ENCODE assay signal across 29 cellular contexts in the genomic region with DNA sequence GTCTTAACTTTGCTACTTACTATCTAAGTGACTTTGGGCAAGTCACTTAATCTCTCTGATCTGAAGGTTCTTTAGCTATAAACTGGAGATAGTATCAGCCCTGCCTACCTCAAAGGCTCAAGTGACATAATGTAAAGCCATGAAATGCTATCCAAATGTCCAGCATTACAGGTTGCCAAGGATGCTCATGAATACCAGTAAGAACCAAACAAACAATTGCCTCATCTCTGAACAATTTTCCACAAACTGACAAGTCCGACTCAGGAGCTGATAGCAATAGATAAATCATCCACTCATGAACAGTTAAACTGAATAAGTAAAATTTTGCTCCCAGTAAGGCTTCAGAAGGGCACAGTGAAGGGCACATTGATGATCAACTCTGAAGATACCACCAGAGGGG. TPM values are rescaled to one million over a fixed set of nuclear protein-coding genes. Genes with fewer than 3 reads are reported as not detected.
DNase-seq lines count a peak whose midpoint lies in the region; ATAC-seq lines count a peak whose summit lies in the region.
"Had no signal": no experiment of that assay in that cellular context is flagged by ENCODE, and none has a peak within 500 bp of the region (broad histone marks: within the 10 kb centered on the region; RNA-seq: fewer than 3 reads in every experiment).

No MANE protein-coding gene starts in this region.

- no peak overlapping the region for H3K4me3 Mint-ChIP-seq in activated CD4-positive, alpha-beta T cell treated with anti-CD3 and anti-CD28 coated beads, Interleukin-2, amount 10 ng/mL, durations not matched to agents 7 days and 5 days
- H3K4me3 Mint-ChIP-seq: activated CD8-positive, alpha-beta memory T cell treated with anti-CD3 and anti-CD28 coated beads, Interleukin-2, amount 10 ng/mL, durations not matched to agents 7 days and 5 days; activated T-helper 1 cell treated with anti-CD3 and anti-CD28 coated beads, Interleukin-12 subunit alpha, Interleukin-12 subunit beta, Interleukin-2, Interleukin-4 antibody, amounts not matched to agents 30 ng/mL and 10 ng/mL and 1 ng/mL, durations not matched to agents 14 hours and 24 hours and 36 hours; mesothelial cell of epicardium; naive thymus-derived CD4-positive, alpha-beta T cell; T-helper 2 cell treated with Interferon-gamma antibody and Interleukin-4, amounts not matched to agents 5 μg/mL and 100 μg/mL, for 36 hours had no signal

- no peak overlapping the region for H4K91ac ChIP-seq in trophoblast cell (ENCODE audit: low read depth, low read length)

- H3K27ac Mint-ChIP-seq in activated CD4-positive, alpha-beta T cell treated with anti-CD3 and anti-CD28 coated beads, Interleukin-2, amount 10 ng/mL, durations not matched to agents 7 days and 5 days: no peak overlapping the region
- H3K27ac Mint-ChIP-seq: activated CD8-positive, alpha-beta memory T cell treated with anti-CD3 and anti-CD28 coated beads, Interleukin-2, amount 10 ng/mL, durations not matched to agents 7 days and 5 days; activated T-helper 1 cell treated with anti-CD3 and anti-CD28 coated beads, Interleukin-12 subunit alpha, Interleukin-12 subunit beta, Interleukin-2, Interleukin-4 antibody, amounts not matched to agents 30 ng/mL and 10 ng/mL and 1 ng/mL, durations not matched to agents 14 hours and 24 hours and 36 hours; mesothelial cell of epicardium; naive thymus-derived CD4-positive, alpha-beta T cell; T-helper 2 cell treated with Interferon-gamma antibody and Interleukin-4, amounts not matched to agents 5 μg/mL and 100 μg/mL, for 36 hours had no signal

- H3K4me1 ChIP-seq in GM23248 (ENCODE audit: insufficient read depth) (peaks cover 16% of the 10 kb centered on the region), trophoblast cell (ENCODE audit: control insufficient read depth in 1 of 2, insufficient read depth in 2 of 2, low read length in 2 of 2) (no peaks in the 10 kb centered on the region)
- H3K4me1 ChIP-seq: left lung, vagina had no signal

- H2BK12ac ChIP-seq in trophoblast cell (ENCODE audit: low read length): no peak overlapping the region

- H3K27ac ChIP-seq in GM23248 (no peak overlapping the region), trophoblast cell (ENCODE audit: low read depth, low read length) (no peak overlapping the region)
- H3K27ac ChIP-seq: C4-2B, left lung, RWPE1, vagina, WERI-Rb-1 had no signal

- in situ Hi-C loops in GM23248 (cut with MboI): no loop called here

- H3K9ac ChIP-seq in GM23248 (no peak overlapping the region), trophoblast cell (ENCODE audit: low read length) (no peak overlapping the region)

- POLR2A ChIA-PET in activated CD4-positive, alpha-beta T cell treated with anti-CD3 and anti-CD28 coated beads, Interleukin-2, amount 10 ng/mL, durations not matched to agents 7 days and 5 days (lab: Charles Lee): no interaction called here

- peaks cover 3% of the 10 kb centered on the region for H3K79me1 ChIP-seq in trophoblast cell (ENCODE audit: low read length)

- H3K9me2 ChIP-seq in GM23248 (ENCODE audit: insufficient read depth): no peaks in the 10 kb centered on the region

- H3K4me2 ChIP-seq in GM23248 (ENCODE audit: unreplicated experiment): no peak overlapping the region
- no peak overlapping the region for H3K4me2 ChIP-seq in trophoblast cell (ENCODE audit: low read length)

- H4K12ac ChIP-seq in trophoblast cell (ENCODE audit: low read depth, low read length): no peak overlapping the region

- H3F3A ChIP-seq in GM23248 (ENCODE audit: insufficient read depth): peaks cover 11% of the 10 kb centered on the region

- H3K9me3 ChIP-seq in GM23248 (ENCODE audit: low read depth) (no peaks in the 10 kb centered on the region), trophoblast cell (ENCODE audit: insufficient read depth, low read depth, low read length) (peaks cover 1% of the 10 kb centered on the region)
- H3K9me3 ChIP-seq: vagina had no signal

- no peak overlapping the region for H3K4ac ChIP-seq in trophoblast cell (ENCODE audit: low read depth, low read length)

- H3K27me3 ChIP-seq in GM23248 (replicated peaks; ENCODE audit: insufficient read depth) (no peaks in the 10 kb centered on the region), trophoblast cell (ENCODE audit: insufficient read depth, low read length) (no peaks in the 10 kb centered on the region)
- H3K27me3 ChIP-seq: left lung, vagina had no signal

- no peak overlapping the region for H2BK120ac ChIP-seq in trophoblast cell (ENCODE audit: insufficient read depth, low read length, poor library complexity)

- no peaks in the 10 kb centered on the region for H3K36me3 Mint-ChIP-seq in activated CD4-positive, alpha-beta T cell treated with anti-CD3 and anti-CD28 coated beads, Interleukin-2, amount 10 ng/mL, durations not matched to agents 7 days and 5 days (ENCODE audit: low read depth)
- H3K36me3 Mint-ChIP-seq: activated CD8-positive, alpha-beta memory T cell treated with anti-CD3 and anti-CD28 coated beads, Interleukin-2, amount 10 ng/mL, durations not matched to agents 7 days and 5 days; naive thymus-derived CD4-positive, alpha-beta T cell had no signal

- no peak overlapping the region for H4K8ac ChIP-seq in trophoblast cell (ENCODE audit: low read depth, low read length)

- no peaks in the 10 kb centered on the region for H3K27me3 Mint-ChIP-seq in activated CD4-positive, alpha-beta T cell treated with anti-CD3 and anti-CD28 coated beads, Interleukin-2, amount 10 ng/mL, durations not matched to agents 7 days and 5 days

- CTCF ChIA-PET in activated CD4-positive, alpha-beta T cell treated with anti-CD3 and anti-CD28 coated beads, Interleukin-2, amount 10 ng/mL, durations not matched to agents 7 days and 5 days (lab: Charles Lee): no interaction called here

- H3K4me3 ChIP-seq in GM23248 (no peak overlapping the region), trophoblast cell (ENCODE audit: low read depth, low read length) (no peak overlapping the region)
- H3K4me3 ChIP-seq: left lung, vagina had no signal

- DNase-seq in GM23248 (peak; percentile 14), NCI-H226 (peak; percentile 78), dedifferentiated amniotic fluid mesenchymal stem cell (ENCODE audit: extremely low spot score) (peak; percentile 20), trophoblast cell (peak; percentile 79 to 98), NCI-H345 (lab: John Stamatoyannopoulos, UW) (no peak), RKO (ENCODE audit: low spot score) (no peak)
- no peak for DNase-seq in activated CD4-positive, alpha-beta T cell treated with anti-CD3 and anti-CD28 coated beads, Interleukin-2, amount 10 ng/mL, durations not matched to agents 7 days and 5 days
- DNase-seq: activated CD4-positive, alpha-beta T cell treated with anti-CD3 and anti-CD28 coated beads, Interleukin-2, amount 50 U/mL, for 1 hour; activated CD8-positive, alpha-beta memory T cell treated with anti-CD3 and anti-CD28 coated beads, Interleukin-2, amount 10 ng/mL, durations not matched to agents 7 days and 5 days; activated naive CD4-positive, alpha-beta T cell treated with anti-CD3 and anti-CD28 coated beads, Interleukin-2, amount 50 U/mL, for 16 hours; anterior cingulate cortex; central memory CD4-positive, alpha-beta T cell; foreskin melanocyte; left lung; naive thymus-derived CD4-positive, alpha-beta T cell; NCI-H1694; NCI-H2171; NCI-H69; stimulated activated CD4-positive, alpha-beta T cell treated with anti-CD3 and anti-CD28 coated beads, Interleukin-4, amount 100 ng/mL, for 4 hours; stimulated activated naive CD4-positive, alpha-beta T cell; WERI-Rb-1 had no signal

- H2AFZ ChIP-seq in GM23248 (no peak overlapping the region), trophoblast cell (ENCODE audit: insufficient read depth, low read length, poor library complexity) (no peak overlapping the region)

- no peak overlapping the region for H2BK5ac ChIP-seq in trophoblast cell (ENCODE audit: low read depth, low read length, poor library complexity)

- H3K23ac ChIP-seq in trophoblast cell (ENCODE audit: low read length): no peak overlapping the region

- H3K4me1 Mint-ChIP-seq in activated CD4-positive, alpha-beta T cell treated with anti-CD3 and anti-CD28 coated beads, Interleukin-2, amount 10 ng/mL, durations not matched to agents 7 days and 5 days: no peaks in the 10 kb centered on the region
- H3K4me1 Mint-ChIP-seq: activated CD8-positive, alpha-beta memory T cell treated with anti-CD3 and anti-CD28 coated beads, Interleukin-2, amount 10 ng/mL, durations not matched to agents 7 days and 5 days had no signal

- H3K9me3 Mint-ChIP-seq in activated CD4-positive, alpha-beta T cell treated with anti-CD3 and anti-CD28 coated beads, Interleukin-2, amount 10 ng/mL, durations not matched to agents 7 days and 5 days: peaks cover 5% of the 10 kb centered on the region
- H3K9me3 Mint-ChIP-seq: activated T-helper 1 cell treated with anti-CD3 and anti-CD28 coated beads, Interleukin-12 subunit alpha, Interleukin-12 subunit beta, Interleukin-2, Interleukin-4 antibody, amounts not matched to agents 30 ng/mL and 10 ng/mL and 1 ng/mL, durations not matched to agents 14 hours and 24 hours and 36 hours had no signal

- H2AK5ac ChIP-seq in trophoblast cell (ENCODE audit: low read length): no peak overlapping the region

- no peak overlapping the region for H3K14ac ChIP-seq in trophoblast cell (ENCODE audit: low read length)

- no peaks in the 10 kb centered on the region for H3K79me2 ChIP-seq in GM23248 (ENCODE audit: insufficient read depth)
- no peaks in the 10 kb centered on the region for H3K79me2 ChIP-seq in trophoblast cell (ENCODE audit: control insufficient read depth, insufficient read depth, low read length, poor library complexity)

- H3K18ac ChIP-seq in trophoblast cell (ENCODE audit: low read length): no peak overlapping the region

- WGBS in GM23248 (ENCODE audit: low coverage in 1 of 2, low lambda C conversion rate in 2 of 2, missing lambda C conversion rate in 2 of 2), 2 experiments: 58 to 63% methylated on average over 1 of the region's 1 CpG
- no CpG with 5 or more reads among the region's 1 CpG for WGBS in trophoblast cell (ENCODE audit: extremely low coverage, insufficient coverage, insufficient read length)

- no peak for ATAC-seq in HG03469 (IDR thresholded peaks at IDR 0.05; ENCODE audit: unreplicated experiment)
- ATAC-seq: activated CD8-positive, alpha-beta memory T cell treated with anti-CD3 and anti-CD28 coated beads, Interleukin-2, amount 10 ng/mL, durations not matched to agents 7 days and 5 days; left lung; naive thymus-derived CD4-positive, alpha-beta T cell had no signal

- no peaks in the 10 kb centered on the region for H4K20me1 ChIP-seq in GM23248 (ENCODE audit: insufficient read depth)

- no peaks in the 10 kb centered on the region for H3K36me3 ChIP-seq in GM23248 (ENCODE audit: low read depth)
- H3K36me3 ChIP-seq in trophoblast cell (ENCODE audit: control insufficient read depth in 1 of 2, insufficient read depth in 2 of 2, low read length in 2 of 2): no peaks in the 10 kb centered on the region
- H3K36me3 ChIP-seq: left lung, vagina, WERI-Rb-1 had no signal

RNA-seq across cellular contexts. Expression of gene LMNTD1, which starts 51.5 kb away (rescaled TPM):
- total RNA-seq in GM23248 (2014; rRNA removed; shearing (Covaris generic)): 0.13 and 0.43 TPM in 2 replicates
- 0.39 and 0.58 TPM in 2 replicates for polyA plus RNA-seq in GM23248 (2016; fragmentation: Nextera tagmentation; extraction: Ambion mirVana)
- not detected in 2 replicates for polyA plus RNA-seq in trophoblast cell (2013)
- not detected for total RNA-seq in activated CD4-positive, alpha-beta T cell treated with anti-CD3 and anti-CD28 coated beads, Interleukin-2, amount 10 ng/mL, durations not matched to agents 7 days and 5 days
- total RNA-seq: activated CD8-positive, alpha-beta memory T cell treated with anti-CD3 and anti-CD28 coated beads, Interleukin-2, amount 10 ng/mL, durations not matched to agents 7 days and 5 days; activated T-helper 1 cell treated with anti-CD3 and anti-CD28 coated beads, Interleukin-12 subunit alpha, Interleukin-12 subunit beta, Interleukin-2, Interleukin-4 antibody, amounts not matched to agents 30 ng/mL and 10 ng/mL and 1 ng/mL, durations not matched to agents 14 hours and 24 hours and 36 hours; mesothelial cell of epicardium; naive thymus-derived CD4-positive, alpha-beta T cell; osteoblast; vagina had no signal
- polyA plus RNA-seq: naive thymus-derived CD4-positive, alpha-beta T cell had no signal

Comparison
In these comparisons a context has a peak if more than half of its experiments do, and no peak if none do; other contexts are left out.
1. DNase-seq: peak in GM23248 (single experiment), NCI-H226 (single experiment), dedifferentiated amniotic fluid mesenchymal stem cell (single experiment) and trophoblast cell (2 of 2); none in NCI-H345 (single experiment), RKO (single experiment) and activated CD4-positive, alpha-beta T cell treated with anti-CD3 and anti-CD28 coated beads, Interleukin-2, amount 10 ng/mL, durations not matched to agents 7 days and 5 days (single experiment).